ENCODE assay signal across 8 cellular contexts in genomic region chr14:22547309-22547947, GRCh38. TPM values are rescaled to one million over a fixed set of nuclear protein-coding genes. Genes with fewer than 3 reads are reported as not detected.
DNase-seq lines count a peak whose midpoint lies in the region; ATAC-seq, FAIRE-seq and TF ChIP-seq lines count a peak whose summit lies in the region.

No MANE protein-coding gene starts in this region.

- no peaks in the 10 kb centered on the region for H3K27me3 ChIP-seq in gastrocnemius medialis

- H3K27ac ChIP-seq in gastrocnemius medialis, result peak overlapping the region in 2 of 4 donors; percentile 56 to 65

- H3K4me1 ChIP-seq in gastrocnemius medialis, result peaks cover 22 to 30% of the 10 kb centered on the region in 2 donors

- TF ChIP-seq CTCF in activated B cell treated with CpG ODN at 0.5 μM for 24 hours (IDR thresholded peaks at IDR 0.05) (no peak), gastrocnemius medialis (IDR thresholded peaks at IDR 0.05 in 4 of 5, conservative IDR thresholded peaks at IDR 0.05 in 1 of 5) (no peak)

- H3K27me3 Mint-ChIP-seq in activated B cell treated with CpG ODN at 0.5 μM for 24 hours, result no peaks in the 10 kb centered on the region

- no peak overlapping the region for H3K4me3 Mint-ChIP-seq in activated B cell treated with CpG ODN at 0.5 μM for 24 hours

- H3K27ac Mint-ChIP-seq in activated B cell treated with CpG ODN at 0.5 μM for 24 hours, result peak overlapping the region; percentile 83

- POLR2A ChIA-PET in activated B cell treated with CpG ODN at 0.5 μM for 24 hours (lab: Charles Lee), result interaction anchor here (0.7 to 13.3 kb wide), 7 partner anchors 9 to 219 kb away, joined by 3 to 243 read pairs (median 3); partner anchors contain the start of gene OXA1L

- H3K4me3 ChIP-seq in gastrocnemius medialis, result no peak overlapping the region

- ATAC-seq in activated B cell treated with CpG ODN at 0.5 μM for 24 hours (ENCODE audit: low read depth), result no peak
- peak; percentile 76 for ATAC-seq in gastrocnemius medialis

- no peak for FAIRE-seq in GM12892 (lab: Jason Lieb, UNC)

- CTCF ChIA-PET in activated B cell treated with CpG ODN at 0.5 μM for 24 hours (lab: Charles Lee), result interaction anchor here (1.2 to 2.6 kb wide), 3 partner anchors 9 to 10 kb away, joined by 3 to 8 read pairs (median 6); no protein-coding TSS in a partner anchor

- TF ChIP-seq POLR2A in gastrocnemius medialis (IDR thresholded peaks at IDR 0.05) (no peak), GM12892 (IDR thresholded peaks at IDR 0.05; ENCODE audit: low read depth, low read length) (no peak)

- no peaks in the 10 kb centered on the region for H3K9me3 Mint-ChIP-seq in activated B cell treated with CpG ODN at 0.5 μM for 24 hours

- peak; percentile 24 for DNase-seq in ELR (ENCODE audit: low read depth)
- DNase-seq in activated B cell treated with CpG ODN at 0.5 μM for 24 hours, result no peak
- peak; percentile 62 for DNase-seq in glomerular visceral epithelial cell (ENCODE audit: extremely low spot score)
- peak; percentile 17 to 42 for DNase-seq in gastrocnemius medialis
- DNase-seq in GM12892 (ENCODE audit: insufficient read length), result no peak
- DNase-seq in AG08396 (ENCODE audit: low spot score), result no peak
- DNase-seq in DMS153 treated with DMSO at 0.1 percent for 48 hours (lab: John Stamatoyannopoulos, UW; ENCODE audit: unreplicated experiment), result no peak
- DNase-seq in iPS-NIHi11 (ENCODE audit: low spot score), result no peak

- no peaks in the 10 kb centered on the region for H3K9me3 ChIP-seq in gastrocnemius medialis

- peaks cover 25% of the 10 kb centered on the region for H3K36me3 Mint-ChIP-seq in activated B cell treated with CpG ODN at 0.5 μM for 24 hours (ENCODE audit: low read depth)

- H3K36me3 ChIP-seq in gastrocnemius medialis, result no peaks in the 10 kb centered on the region

- in situ Hi-C loops in gastrocnemius medialis (cut with MboI; ENCODE audit: low sequenced_read_pairs in 4 of 4), result no loop called here

- H3K4me1 Mint-ChIP-seq in activated B cell treated with CpG ODN at 0.5 μM for 24 hours, result peaks cover 76% of the 10 kb centered on the region

- intact Hi-C loops in activated B cell treated with CpG ODN at 0.5 μM for 24 hours (cut with micrococcal nuclease) (no loop called here), gastrocnemius medialis (cut with DNase I; ENCODE audit: low total_unique reads) (no loop called here)

RNA-seq across cellular contexts. Expression of gene DAD1, which starts 41.6 kb away (rescaled TPM):
- total RNA-seq in activated B cell treated with CpG ODN at 0.5 μM for 24 hours (123 and 139 TPM in 2 replicates), gastrocnemius medialis (100 to 1,000 TPM; 155 to 257 (median 209) TPM)
- 293 TPM for polyA plus RNA-seq in GM12892 (2012; ENCODE audit: missing spikeins)

RNA-seq across cellular contexts. Expression of gene ABHD4, which starts 50.7 kb away (rescaled TPM):
- 12.1 and 13.0 TPM in 2 replicates for total RNA-seq in activated B cell treated with CpG ODN at 0.5 μM for 24 hours
- 10 to 100 TPM; 17.1 to 38.7 (median 27.6) TPM for total RNA-seq in gastrocnemius medialis
- polyA plus RNA-seq in GM12892 (2012; ENCODE audit: missing spikeins), result 8.5 TPM

Comparison
In these comparisons a context has a peak if more than half of its experiments do, and no peak if none do; other contexts are left out.
1. DNase-seq: peak in ELR (single experiment), glomerular visceral epithelial cell (single experiment) and gastrocnemius medialis (2 of 2); none in activated B cell treated with CpG ODN at 0.5 μM for 24 hours (single experiment), GM12892 (single experiment), AG08396 (single experiment), DMS153 treated with DMSO at 0.1 percent for 48 hours (single experiment) and iPS-NIHi11 (single experiment).